ENCODE assay signal across 9 cellular contexts in genomic region chr12:11958216-11959091, GRCh38.
DNase-seq lines count a peak whose midpoint lies in the region; ATAC-seq and TF ChIP-seq lines count a peak whose summit lies in the region.
"Had no signal": no experiment of that assay in that cellular context is flagged by ENCODE, and none has a peak within 500 bp of the region (broad histone marks: within the 10 kb centered on the region; RNA-seq: fewer than 3 reads in every experiment).

No MANE protein-coding gene starts in this region.

- H2BK5ac ChIP-seq in IMR-90 (ENCODE audit: low read depth, low read length, poor library complexity, severe bottlenecking) (peak overlapping the region; percentile 51), mesendoderm (ENCODE audit: low read length) (no peak overlapping the region)

- H3K27ac ChIP-seq in IMR-90 (ENCODE audit: insufficient read depth, low read length) (no peak overlapping the region), mesendoderm (ENCODE audit: low read depth, low read length) (no peak overlapping the region)

- no peak overlapping the region for H2AK5ac ChIP-seq in IMR-90 (ENCODE audit: low read depth, low read length)
- H2AK5ac ChIP-seq in mesendoderm (ENCODE audit: low read length): no peak overlapping the region

- peaks cover 16% of the 10 kb centered on the region for H3K9me1 ChIP-seq in IMR-90 (ENCODE audit: insufficient read depth, low read length)

- H3K4me1 Mint-ChIP-seq in activated naive CD4-positive, alpha-beta T cell treated with anti-CD3 and anti-CD28 coated beads for 36 hours (ENCODE audit: low read depth): peaks cover 32% of the 10 kb centered on the region

- no CpG with 5 or more reads among the region's 9 CpGs for WGBS in IMR-90 (ENCODE audit: extremely low coverage in 2 of 2, insufficient read length in 1 of 2), 2 experiments
- WGBS in mesendoderm (ENCODE audit: extremely low coverage, insufficient coverage, low lambda C conversion rate): no CpG with 5 or more reads among the region's 9 CpGs

- H3K9me3 ChIP-seq in IMR-90 (ENCODE audit: control insufficient read depth, insufficient read depth, low read length): peaks cover 3% of the 10 kb centered on the region

- intact Hi-C loops in IMR-90 (cut with micrococcal nuclease) (no loop called here), Right ventricle myocardium inferior (cut with DNase I) (no loop called here)
- intact Hi-C loops in activated naive CD4-positive, alpha-beta T cell treated with anti-CD3 and anti-CD28 coated beads for 36 hours (cut with micrococcal nuclease): loop anchor here (1.0 kb wide), 6 partner anchors 23 to 193 kb away; no protein-coding TSS in a partner anchor

- H3K4me1 ChIP-seq in IMR-90 (ENCODE audit: control insufficient read depth, insufficient read depth, low read length): peaks cover 11% of the 10 kb centered on the region
- H3K4me1 ChIP-seq in mesendoderm (ENCODE audit: control insufficient read depth, low read depth, low read length): peaks cover 7% of the 10 kb centered on the region

- peak overlapping the region; percentile 33; the same call in 1 of the 2 replicates for H4K91ac ChIP-seq in IMR-90 (ENCODE audit: insufficient read depth, low read depth, low read length)

- peaks cover 11% of the 10 kb centered on the region for H3K27me3 Mint-ChIP-seq in activated naive CD4-positive, alpha-beta T cell treated with anti-CD3 and anti-CD28 coated beads for 36 hours (ENCODE audit: low read depth)

- H3K4me3 ChIP-seq in IMR-90 (ENCODE audit: insufficient read depth, low read depth, low read length): no peak overlapping the region
- H3K4me3 ChIP-seq in mesendoderm (ENCODE audit: low read length): no peak overlapping the region
- H3K4me3 ChIP-seq: lung had no signal

- no peaks in the 10 kb centered on the region for H3K79me2 ChIP-seq in mesendoderm (ENCODE audit: control insufficient read depth, insufficient read depth, low read length)

- H4K5ac ChIP-seq in IMR-90 (ENCODE audit: low read depth, low read length) (no peak overlapping the region; the same call in 1 of the 2 replicates), mesendoderm (ENCODE audit: low read length) (no peak overlapping the region)

- dilution Hi-C loops in IMR-90 (cut with HindIII; ENCODE audit: low sequenced_read_pairs, unreplicated experiment): no loop called here

- CTCF ChIA-PET in IMR-90 (lab: Yijun Ruan, JAX): interaction anchor here (1.0 to 1.4 kb wide), 3 partner anchors 8 to 18 kb away, joined by 3 to 4 read pairs (median 4); no protein-coding TSS in a partner anchor
- CTCF ChIA-PET in activated naive CD4-positive, alpha-beta T cell treated with anti-CD3 and anti-CD28 coated beads for 36 hours (lab: Charles Lee): interaction anchor here (0.7 to 1.2 kb wide), 4 partner anchors 18 to 51 kb away, joined by 3 to 4 read pairs (median 3); no protein-coding TSS in a partner anchor

- in situ Hi-C loops in IMR-90 (cut with MboI; ENCODE audit: low sequenced_read_pairs): no loop called here

- H2AK9ac ChIP-seq in IMR-90 (replicated peaks; ENCODE audit: low read depth, low read length, poor library complexity): peak overlapping the region; percentile 21

- H3K14ac ChIP-seq in IMR-90 (replicated peaks; ENCODE audit: low read depth, low read length): peak overlapping the region; percentile 70; the same call in 1 of the 2 replicates

- H3K79me1 ChIP-seq in IMR-90 (ENCODE audit: low read depth in 1 of 2, low read length in 2 of 2): no peaks in the 10 kb centered on the region
- no peaks in the 10 kb centered on the region for H3K79me1 ChIP-seq in mesendoderm (ENCODE audit: low read length)

- H4K8ac ChIP-seq in IMR-90 (ENCODE audit: low read depth in 2 of 2, low read length in 2 of 2) (peak overlapping the region; percentile 25 to 60; a peak in 2 of 4 replicates), mesendoderm (ENCODE audit: low read depth, low read length) (no peak overlapping the region)

- no peak overlapping the region for H3K9ac ChIP-seq in IMR-90 (ENCODE audit: low read depth, low read length)
- no peak overlapping the region for H3K9ac ChIP-seq in mesendoderm (ENCODE audit: low read length)

- TF ChIP-seq POLR2A in IMR-90 (IDR thresholded peaks at IDR 0.05; ENCODE audit: low read depth, low read length): no peak

- H3K23ac ChIP-seq in IMR-90 (ENCODE audit: low read depth, low read length) (peak overlapping the region; percentile 79), mesendoderm (ENCODE audit: low read length) (no peak overlapping the region)

- H2BK20ac ChIP-seq in IMR-90 (ENCODE audit: low read depth, low read length): peak overlapping the region; percentile 73

- H3K27ac Mint-ChIP-seq in activated naive CD4-positive, alpha-beta T cell treated with anti-CD3 and anti-CD28 coated beads for 36 hours: peak overlapping the region; percentile 73

- TF ChIP-seq CTCF in IMR-90 (conservative IDR thresholded peaks at IDR 0.05; ENCODE audit: low read depth, low read length): peak; percentile 19; the same call in 1 of the 2 replicates

- H3K4me3 Mint-ChIP-seq in activated naive CD4-positive, alpha-beta T cell treated with anti-CD3 and anti-CD28 coated beads for 36 hours: peak overlapping the region; percentile 32

- H3K36me3 ChIP-seq in IMR-90 (ENCODE audit: control insufficient read depth, insufficient read depth, low read length): no peaks in the 10 kb centered on the region
- H3K36me3 ChIP-seq in mesendoderm (ENCODE audit: control insufficient read depth, insufficient read depth, low read length): no peaks in the 10 kb centered on the region

- peak; percentile 97 for ATAC-seq in IMR-90 (ENCODE audit: low read depth)
- ATAC-seq in Right ventricle myocardium inferior: no peak

- peak overlapping the region; percentile 70 for H2AFZ ChIP-seq in IMR-90 (replicated peaks; ENCODE audit: low read length, poor library complexity)

- H3K27me3 ChIP-seq in IMR-90 (ENCODE audit: control insufficient read depth, insufficient read depth, low read length): peaks cover 26% of the 10 kb centered on the region
- H3K27me3 ChIP-seq in mesendoderm (ENCODE audit: insufficient read depth, low read length, poor library complexity): no peaks in the 10 kb centered on the region

- H2BK120ac ChIP-seq in IMR-90 (ENCODE audit: low read depth, low read length) (peak overlapping the region; percentile 88), mesendoderm (ENCODE audit: low read depth, low read length) (no peak overlapping the region)

- BruUV-seq in IMR-90 (replicated peaks; lab: Mats Ljungman, UMichigan): no TSS peak

- no peaks in the 10 kb centered on the region for H4K20me1 ChIP-seq in IMR-90 (ENCODE audit: insufficient read depth, low read length)

- peak overlapping the region; percentile 70; the same call in 1 of the 2 replicates for H3K4ac ChIP-seq in IMR-90 (ENCODE audit: low read depth, low read length)
- no peak overlapping the region for H3K4ac ChIP-seq in mesendoderm (ENCODE audit: low read depth, low read length)

- no peak overlapping the region for H3K56ac ChIP-seq in IMR-90 (ENCODE audit: extremely low read depth, insufficient read depth, low read length)
- H3K56ac ChIP-seq in mesendoderm (ENCODE audit: low read length): no peak overlapping the region

- DNase-seq in Daoy (ENCODE audit: low read depth) (peak; percentile 86), IMR-90 (peak; percentile 95), mesendoderm (peak; percentile 54), NCI-H510A (lab: John Stamatoyannopoulos, UW) (no peak), DMS79 treated with DMSO at 0.1 percent for 48 hours (lab: John Stamatoyannopoulos, UW) (no peak), COR-L47 (lab: John Stamatoyannopoulos, UW) (no peak), Right ventricle myocardium inferior (ENCODE audit: missing footprints) (no peak)
- DNase-seq in activated naive CD4-positive, alpha-beta T cell treated with anti-CD3 and anti-CD28 coated beads for 36 hours: peak; percentile 84

- POLR2A ChIA-PET in IMR-90 (lab: Charles Lee; ENCODE audit: unreplicated experiment): no interaction called here

- H2BK15ac ChIP-seq in IMR-90 (ENCODE audit: low read depth, low read length) (peak overlapping the region; percentile 33; the same call in 1 of the 3 replicates), mesendoderm (replicated peaks; ENCODE audit: low read depth) (no peak overlapping the region)

- peak overlapping the region; percentile 34; the same call in 1 of the 2 replicates for H3K18ac ChIP-seq in IMR-90 (ENCODE audit: low read depth, low read length)
- H3K18ac ChIP-seq in mesendoderm (ENCODE audit: low read length): no peak overlapping the region

- H3K36me3 Mint-ChIP-seq in activated naive CD4-positive, alpha-beta T cell treated with anti-CD3 and anti-CD28 coated beads for 36 hours (ENCODE audit: low read depth): no peaks in the 10 kb centered on the region

- TF ChIP-seq RAD21 in IMR-90 (IDR thresholded peaks at IDR 0.05; ENCODE audit: low read length): no peak

- no peaks in the 10 kb centered on the region for H3K9me3 Mint-ChIP-seq in activated naive CD4-positive, alpha-beta T cell treated with anti-CD3 and anti-CD28 coated beads for 36 hours

- peak overlapping the region; percentile 55 for H3K4me2 ChIP-seq in IMR-90 (ENCODE audit: low read depth, low read length)
- H3K4me2 ChIP-seq in mesendoderm (ENCODE audit: low read length): no peak overlapping the region

TF ChIP-seq in IMR-90, 13 proteins besides CTCF, POLR2A, EP300 and RAD21 (continues in another document):
- TF ChIP-seq RCOR1 (IDR thresholded peaks at IDR 0.05; ENCODE audit: insufficient replicate concordance, low read length): no peak
- peak; percentile 75; the same call in 1 of the 2 replicates for TF ChIP-seq USF2 (IDR thresholded peaks at IDR 0.05; ENCODE audit: low read depth, low read length)
- no peak for TF ChIP-seq CEBPB (IDR thresholded peaks at IDR 0.05; ENCODE audit: low read depth, low read length)
- TF ChIP-seq NFE2L2 (IDR thresholded peaks at IDR 0.05; ENCODE audit: low read depth, low read length): no peak
- no peak for TF ChIP-seq ELK1 (IDR thresholded peaks at IDR 0.05; ENCODE audit: borderline replicate concordance, low read depth, low read length)
- no peak for TF ChIP-seq RFX5 (IDR thresholded peaks at IDR 0.05; ENCODE audit: low read depth, low read length)

Comparison
In these comparisons a context has a peak if more than half of its experiments do, and no peak if none do; other contexts are left out.
1. DNase-seq: peak in Daoy (single experiment), IMR-90 (single experiment), activated naive CD4-positive, alpha-beta T cell treated with anti-CD3 and anti-CD28 coated beads for 36 hours (single experiment) and mesendoderm (single experiment); none in NCI-H510A (single experiment), DMS79 treated with DMSO at 0.1 percent for 48 hours (single experiment), COR-L47 (single experiment) and Right ventricle myocardium inferior (single experiment).